Comparison of ENCODE assay signal across 26 cellular contexts in genomic region chr15:82847703-82848102, GRCh38. TPM values are rescaled to one million over a fixed set of nuclear protein-coding genes. Genes with fewer than 3 reads are reported as not detected.
DNase-seq lines count a peak whose midpoint lies in the region; ATAC-seq lines count a peak whose summit lies in the region.
"Had no signal": no experiment of that assay in that cellular context is flagged by ENCODE, and none has a peak within 500 bp of the region (broad histone marks: within the 10 kb centered on the region; RNA-seq: fewer than 3 reads in every experiment).

No MANE protein-coding gene starts in this region.

- H3K4me1 ChIP-seq in neuronal stem cell (ENCODE audit: control insufficient read depth in 2 of 2, insufficient read depth in 1 of 2, low read depth in 1 of 2, low read length in 2 of 2) = peaks cover 7 to 13% of the 10 kb centered on the region in 2 donors

- no peak overlapping the region for H2BK12ac ChIP-seq in neuronal stem cell (ENCODE audit: low read length)

- H3K36me3 ChIP-seq in neuronal stem cell (replicated peaks in 1 of 2; ENCODE audit: control insufficient read depth in 2 of 2, insufficient read depth in 2 of 2, low read length in 2 of 2) = peaks cover 4 to 13% of the 10 kb centered on the region in 2 donors
- H3K36me3 ChIP-seq: ovary, upper lobe of left lung had no signal

- peaks cover 0 to 2% (median 0%) of the 10 kb centered on the region in 3 experiments for H3K27me3 ChIP-seq in neuronal stem cell (ENCODE audit: control insufficient read depth in 3 of 3, insufficient read depth in 3 of 3, low read depth in 1 of 3, low read length in 3 of 3)
- H3K27me3 ChIP-seq: ovary, upper lobe of left lung had no signal

- H2BK15ac ChIP-seq in neuronal stem cell (ENCODE audit: low read length) = no peak overlapping the region

- no peak overlapping the region for H3K9ac ChIP-seq in neuronal stem cell (ENCODE audit: low read depth, low read length, poor library complexity)

- no peak overlapping the region for H2BK5ac ChIP-seq in neuronal stem cell (ENCODE audit: low read length)

- H3K4me3 ChIP-seq in neuronal stem cell (ENCODE audit: low read length in 2 of 2) = no peak overlapping the region
- H3K4me3 ChIP-seq: GM12878, ovary, upper lobe of left lung had no signal

- peak; percentile 24 for DNase-seq in EL
- DNase-seq in LHCN-M2 (ENCODE audit: low read depth) = peak; percentile 56
- peak; percentile 66 for DNase-seq in astrocyte of the hippocampus (ENCODE audit: low read depth, low spot score)
- DNase-seq in neuronal stem cell (ENCODE audit: low spot score) = no peak
- no peak for DNase-seq in NCI-H446 treated with DMSO at 0.1 percent for 48 hours (lab: John Stamatoyannopoulos, UW)
- DNase-seq in hippocampal formation (lab: John Stamatoyannopoulos, UW) = no peak
- DNase-seq: activated gamma-delta T cell treated with Interleukin-2 at 50 U/mL for 16 hours; activated T-cell treated with anti-CD3 and anti-CD28 coated beads, Interleukin-2, amount 50 U/mL, for 1 hour; C1 segment of cervical spinal cord; cerebellar nuclear complex; DMS79; NCI-H1105; NCI-H1930; NCI-H526; ovary; stimulated activated CD4-positive, alpha-beta T cell treated with anti-CD3 and anti-CD28 coated beads, Interleukin-4, amount 100 ng/mL, for 1 hour; T-helper 17 cell had no signal

- ATAC-seq in GM18867 (IDR thresholded peaks at IDR 0.05; ENCODE audit: unreplicated experiment) = no peak
- ATAC-seq: GM12878; HepG2; natural killer cell treated with Interleukin-12 subunit alpha and Interleukin-12 subunit beta and Interleukin-15 and Interleukin-18, amount 100 ng/mL, for 72 hours; T-helper 17 cell had no signal

- H3K79me1 ChIP-seq in neuronal stem cell (ENCODE audit: low read depth, low read length) = no peaks in the 10 kb centered on the region

- no peak overlapping the region for H3K23ac ChIP-seq in neuronal stem cell (ENCODE audit: low read depth, low read length, poor library complexity)

- no peak overlapping the region for H3K27ac ChIP-seq in neuronal stem cell (replicated peaks; ENCODE audit: low read length)
- H3K27ac ChIP-seq: ovary, upper lobe of left lung had no signal

- H2BK120ac ChIP-seq in neuronal stem cell (ENCODE audit: low read depth, low read length) = no peak overlapping the region

- no peak overlapping the region for H3K4me2 ChIP-seq in neuronal stem cell (ENCODE audit: insufficient read depth, low read length, poor library complexity, severe bottlenecking)

- H3K18ac ChIP-seq in neuronal stem cell (ENCODE audit: low read length) = no peak overlapping the region

- no peak overlapping the region for H4K8ac ChIP-seq in neuronal stem cell (ENCODE audit: low read depth, low read length)

- H4K91ac ChIP-seq in neuronal stem cell (ENCODE audit: low read depth, low read length, poor library complexity) = no peak overlapping the region

- WGBS in neuronal stem cell (ENCODE audit: extremely low coverage in 2 of 2, insufficient read length in 2 of 2, insufficient replicate concordance in 1 of 2), 2 donors = no CpG with 5 or more reads among the region's 8 CpGs

- peak overlapping the region; percentile 9 for H2AK5ac ChIP-seq in neuronal stem cell (ENCODE audit: low read depth, low read length)

- no peak overlapping the region for H3K14ac ChIP-seq in neuronal stem cell (ENCODE audit: low read length)

- no peak overlapping the region for H2AFZ ChIP-seq in neuronal stem cell (ENCODE audit: low read length)

- H3K9me3 ChIP-seq in neuronal stem cell (replicated peaks in 1 of 2; ENCODE audit: control insufficient read depth in 2 of 2, insufficient read depth in 1 of 2, low read depth in 1 of 2, low read length in 2 of 2) = peaks cover 2 to 5% of the 10 kb centered on the region in 2 donors
- H3K9me3 ChIP-seq: ovary, upper lobe of left lung had no signal

- H3K4ac ChIP-seq in neuronal stem cell (ENCODE audit: low read length) = peak overlapping the region; percentile 28

RNA-seq across cellular contexts. Expression of gene WHAMM, which starts 38.3 kb away (rescaled TPM):
- total RNA-seq in LHCN-M2 (2014; rRNA removed) = 4.2 and 5.3 TPM in 2 replicates
- polyA plus RNA-seq in LHCN-M2 (2012) = 3.7 TPM
- polyA plus RNA-seq in neuronal stem cell (2013, experiment 1 of 2) = 4.9 TPM
- 4.4 TPM for polyA plus RNA-seq in neuronal stem cell (2013, experiment 2 of 2)

RNA-seq across cellular contexts. Expression of gene FSD2, which starts 41.8 kb away (rescaled TPM):
- not detected in 2 replicates for total RNA-seq in LHCN-M2 (2014; rRNA removed)
- 0.02 TPM for polyA plus RNA-seq in LHCN-M2 (2012)
- polyA plus RNA-seq in neuronal stem cell (2013, experiment 1 of 2) = not detected
- under 0.01 TPM for polyA plus RNA-seq in neuronal stem cell (2013, experiment 2 of 2)
- total RNA-seq: dermis microvascular lymphatic vessel endothelial cell; HepG2; mesothelial cell of epicardium; natural killer cell treated with Interleukin-12 subunit alpha and Interleukin-12 subunit beta and Interleukin-15 and Interleukin-18, amount 100 ng/mL, for 72 hours; SK-MEL-5; subcutaneous adipose tissue; T-helper 17 cell had no signal
- polyA plus RNA-seq: HepG2 had no signal

Comparison
In these comparisons a context has a peak if more than half of its experiments do, and no peak if none do; other contexts are left out.
1. DNase-seq: peak in EL (single experiment), LHCN-M2 (single experiment) and astrocyte of the hippocampus (single experiment); none in neuronal stem cell (single experiment), NCI-H446 treated with DMSO at 0.1 percent for 48 hours (single experiment) and hippocampal formation (0 of 2).